ENCODE assay signal across 9 cellular contexts in genomic region chrX:50067435-50068292, GRCh38.
DNase-seq lines count a peak whose midpoint lies in the region; ATAC-seq and TF ChIP-seq lines count a peak whose summit lies in the region.
"Had no signal": no experiment of that assay in that cellular context is flagged by ENCODE, and none has a peak within 500 bp of the region (broad histone marks: within the 10 kb centered on the region; RNA-seq: fewer than 3 reads in every experiment).

No MANE protein-coding gene starts in this region.

- no peaks in the 10 kb centered on the region for H4K20me1 ChIP-seq in MM.1S (ENCODE audit: insufficient read depth, low read length)

- no peaks in the 10 kb centered on the region for H3K27me3 ChIP-seq in MM.1S (replicated peaks; ENCODE audit: insufficient read depth, low read length)

- DNase-seq in NCI-H1092 treated with DMSO at 0.1 percent for 48 hours (lab: John Stamatoyannopoulos, UW): peak; percentile 90
- DNase-seq in activated T-helper 2 cell treated with anti-CD3 and anti-CD28 coated beads, Interferon-gamma antibody, Interleukin-2, Interleukin-4, amounts not matched to agents 10 μg/mL and 5 μg/mL and 100 μg/mL, durations not matched to agents 14 hours and 24 hours and 36 hours (ENCODE audit: low spot score): no peak
- DNase-seq in superior temporal gyrus (ENCODE audit: extremely low spot score): peak; percentile 55
- no peak for DNase-seq in MM.1S
- DNase-seq in AG08395 (ENCODE audit: low spot score): no peak
- DNase-seq in central memory CD4-positive, alpha-beta T cell: no peak
- DNase-seq: effector memory CD8-positive, alpha-beta T cell had no signal

- no peaks in the 10 kb centered on the region for H3F3A ChIP-seq in MM.1S (ENCODE audit: insufficient read depth, low read length)

- no peak overlapping the region for H3K27ac ChIP-seq in MM.1S (ENCODE audit: low read length)

- peaks cover 7% of the 10 kb centered on the region for H3K36me3 Mint-ChIP-seq in activated T-helper 2 cell treated with anti-CD3 and anti-CD28 coated beads, Interferon-gamma antibody, Interleukin-2, Interleukin-4, amounts not matched to agents 10 μg/mL and 5 μg/mL and 100 μg/mL, durations not matched to agents 14 hours and 24 hours and 36 hours (ENCODE audit: low read depth)

- H3K9me3 ChIP-seq in iPS-18c (ENCODE audit: control insufficient read depth, insufficient read depth, low read length) (no peaks in the 10 kb centered on the region), MM.1S (replicated peaks; ENCODE audit: insufficient read depth, low read length) (no peaks in the 10 kb centered on the region)

- no peaks in the 10 kb centered on the region for H3K36me3 ChIP-seq in MM.1S (replicated peaks; ENCODE audit: insufficient read depth, low read length)

- no peak overlapping the region for H2AFZ ChIP-seq in MM.1S (ENCODE audit: low read length)

- H3K4me1 ChIP-seq in MM.1S (ENCODE audit: low read length): no peaks in the 10 kb centered on the region

- H3K9ac ChIP-seq in MM.1S (ENCODE audit: low read length): no peak overlapping the region

- H3K27me3 Mint-ChIP-seq in activated T-helper 2 cell treated with anti-CD3 and anti-CD28 coated beads, Interferon-gamma antibody, Interleukin-2, Interleukin-4, amounts not matched to agents 10 μg/mL and 5 μg/mL and 100 μg/mL, durations not matched to agents 14 hours and 24 hours and 36 hours (ENCODE audit: low read depth): no peaks in the 10 kb centered on the region
- H3K27me3 Mint-ChIP-seq: effector memory CD8-positive, alpha-beta T cell had no signal

- no peak for ATAC-seq in HG03196 (IDR thresholded peaks at IDR 0.05; ENCODE audit: unreplicated experiment)
- ATAC-seq: effector memory CD8-positive, alpha-beta T cell had no signal

- peaks cover 10% of the 10 kb centered on the region for H3K4me1 Mint-ChIP-seq in activated T-helper 2 cell treated with anti-CD3 and anti-CD28 coated beads, Interferon-gamma antibody, Interleukin-2, Interleukin-4, amounts not matched to agents 10 μg/mL and 5 μg/mL and 100 μg/mL, durations not matched to agents 14 hours and 24 hours and 36 hours (ENCODE audit: low read depth)

- no peaks in the 10 kb centered on the region for H3K79me2 ChIP-seq in MM.1S (ENCODE audit: low read length)

- intact Hi-C loops in activated T-helper 2 cell treated with anti-CD3 and anti-CD28 coated beads, Interferon-gamma antibody, Interleukin-2, Interleukin-4, amounts not matched to agents 10 μg/mL and 5 μg/mL and 100 μg/mL, durations not matched to agents 14 hours and 24 hours and 36 hours (cut with micrococcal nuclease): no loop called here

- TF ChIP-seq CTCF in MM.1S (IDR thresholded peaks at IDR 0.05; ENCODE audit: low read length): no peak

- H3K4me3 Mint-ChIP-seq in activated T-helper 2 cell treated with anti-CD3 and anti-CD28 coated beads, Interferon-gamma antibody, Interleukin-2, Interleukin-4, amounts not matched to agents 10 μg/mL and 5 μg/mL and 100 μg/mL, durations not matched to agents 14 hours and 24 hours and 36 hours (ENCODE audit: low read depth): no peak overlapping the region
- H3K4me3 Mint-ChIP-seq: effector memory CD8-positive, alpha-beta T cell had no signal

- H3K27ac Mint-ChIP-seq in activated T-helper 2 cell treated with anti-CD3 and anti-CD28 coated beads, Interferon-gamma antibody, Interleukin-2, Interleukin-4, amounts not matched to agents 10 μg/mL and 5 μg/mL and 100 μg/mL, durations not matched to agents 14 hours and 24 hours and 36 hours: peak overlapping the region; percentile 33
- H3K27ac Mint-ChIP-seq: effector memory CD8-positive, alpha-beta T cell had no signal

- H3K9me2 ChIP-seq in MM.1S (replicated peaks; ENCODE audit: insufficient read depth, low read length): no peaks in the 10 kb centered on the region

- H3K4me2 ChIP-seq in MM.1S (ENCODE audit: low read depth, low read length): no peak overlapping the region

- H3K9me3 Mint-ChIP-seq in activated T-helper 2 cell treated with anti-CD3 and anti-CD28 coated beads, Interferon-gamma antibody, Interleukin-2, Interleukin-4, amounts not matched to agents 10 μg/mL and 5 μg/mL and 100 μg/mL, durations not matched to agents 14 hours and 24 hours and 36 hours: peaks cover 4% of the 10 kb centered on the region
- H3K9me3 Mint-ChIP-seq: effector memory CD8-positive, alpha-beta T cell had no signal

- H3K4me3 ChIP-seq in iPS-18c (ENCODE audit: insufficient read depth, low read depth, low read length) (0 out of 2 replicates have a peak overlapping the region, but pooled peaks have one; percentile 4), MM.1S (ENCODE audit: low read length) (no peak overlapping the region)

Comparison
In these comparisons a context has a peak if more than half of its experiments do, and no peak if none do; other contexts are left out.
1. DNase-seq: peak in NCI-H1092 treated with DMSO at 0.1 percent for 48 hours (single experiment) and superior temporal gyrus (single experiment); none in activated T-helper 2 cell treated with anti-CD3 and anti-CD28 coated beads, Interferon-gamma antibody, Interleukin-2, Interleukin-4, amounts not matched to agents 10 μg/mL and 5 μg/mL and 100 μg/mL, durations not matched to agents 14 hours and 24 hours and 36 hours (single experiment), MM.1S (single experiment), AG08395 (single experiment) and central memory CD4-positive, alpha-beta T cell (single experiment).